Comparison of ENCODE assay signal across 27 cellular contexts in genomic region chr1:247441621-247442020, GRCh38. TPM values are rescaled to one million over a fixed set of nuclear protein-coding genes. Genes with fewer than 3 reads are reported as not detected.
"Had no signal": no experiment of that assay in that cellular context is flagged by ENCODE, and none has a peak within 500 bp of the region (broad histone marks: within the 10 kb centered on the region; RNA-seq: fewer than 3 reads in every experiment).

No MANE protein-coding gene starts in this region.

- H3K36me3 ChIP-seq: adrenal gland had no signal

- H3K9me3 ChIP-seq: adrenal gland had no signal

- H3K4me1 ChIP-seq: adrenal gland had no signal

- H3K27me3 ChIP-seq: adrenal gland had no signal

- H3K27ac ChIP-seq: adrenal gland had no signal

- H3K4me3 ChIP-seq: adrenal gland had no signal

- ATAC-seq: activated CD4-positive, CD25-positive, alpha-beta regulatory T cell treated with anti-CD3 and anti-CD28 coated beads, Interleukin-2, amount 50 U/mL, for 24 hours; activated CD8-positive, alpha-beta T cell treated with anti-CD3 and anti-CD28 coated beads for 36 hours; activated T-cell treated with anti-CD3 and anti-CD28 coated beads, Interleukin-2, amount 50 U/mL, for 72 hours; Panc1; Right ventricle myocardium inferior had no signal

- DNase-seq: activated CD4-positive, alpha-beta T cell treated with anti-CD3 and anti-CD28 coated beads for 4 hours; activated CD8-positive, alpha-beta memory T cell treated with anti-CD3 and anti-CD28 coated beads, Interleukin-2, amount 50 U/mL, for 4 hours; activated CD8-positive, alpha-beta T cell treated with anti-CD3 and anti-CD28 coated beads for 36 hours; activated gamma-delta T cell treated with Interleukin-2 at 50 U/mL for 16 hours; activated naive CD4-positive, alpha-beta T cell treated with anti-CD3 and anti-CD28 coated beads, Interleukin-2, amount 10 ng/mL, durations not matched to agents 7 days and 5 days; activated naive CD8-positive, alpha-beta T cell treated with anti-CD3 and anti-CD28 coated beads for 36 hours; activated T-cell treated with anti-CD3 and anti-CD28 coated beads, Interleukin-2, amount 50 U/mL, for 72 hours; adrenal gland; cerebellar nuclear complex; NCI-H1105; NCI-H1436; NCI-H1694 treated with DMSO at 0.1 percent for 48 hours; NCI-H2029 treated with DMSO at 0.1 percent for 48 hours; NCI-H345; NCI-H510A; NCI-H526 treated with DMSO at 0.1 percent for 48 hours; NCI-H82; OCI-M1; RPMI8226 had no signal

RNA-seq across cellular contexts. Expression of gene OR2B11, which starts 16.3 kb away (rescaled TPM):
- total RNA-seq: activated CD8-positive, alpha-beta T cell treated with anti-CD3 and anti-CD28 coated beads for 36 hours; activated naive CD8-positive, alpha-beta T cell treated with anti-CD3 and anti-CD28 coated beads for 36 hours; activated T-helper 2 cell treated with anti-CD3 and anti-CD28 coated beads, Interferon-gamma antibody, Interleukin-2, Interleukin-4, amounts not matched to agents 10 μg/mL and 5 μg/mL and 100 μg/mL, durations not matched to agents 14 hours and 24 hours and 36 hours; adrenal gland; cardiac septum; LHCN-M2; M059J; Right ventricle myocardium inferior; SK-MEL-5 had no signal
